23 cellular contexts compared by ENCODE assay signal in genomic region chr16:82965808-82966207, GRCh38.
DNase-seq lines count a peak whose midpoint lies in the region; ATAC-seq and TF ChIP-seq lines count a peak whose summit lies in the region.
"Had no signal": no experiment of that assay in that cellular context is flagged by ENCODE, and none has a peak within 500 bp of the region (broad histone marks: within the 10 kb centered on the region; RNA-seq: fewer than 3 reads in every experiment).

No MANE protein-coding gene starts in this region.

- H3K4me1 ChIP-seq in right cardiac atrium (ENCODE audit: control insufficient read depth, insufficient read depth, low read length): no peaks in the 10 kb centered on the region
- no peaks in the 10 kb centered on the region for H3K4me1 ChIP-seq in heart left ventricle
- no peaks in the 10 kb centered on the region for H3K4me1 ChIP-seq in psoas muscle
- H3K4me1 ChIP-seq: BE2C, BLaER1 had no signal

- H3K36me3 ChIP-seq in heart left ventricle (no peaks in the 10 kb centered on the region), psoas muscle (ENCODE audit: insufficient read depth in 1 of 2, low read depth in 1 of 2) (no peaks in the 10 kb centered on the region)
- H3K36me3 ChIP-seq: BE2C, BLaER1 had no signal

- peak; percentile 63 for ATAC-seq in Right ventricle myocardium inferior
- ATAC-seq in right cardiac atrium: no peak
- peak; percentile 67 to 84 (median 75) for ATAC-seq in heart left ventricle
- ATAC-seq in psoas muscle: peak; percentile 56 to 88 (median 69)
- ATAC-seq: GM12878 had no signal

- H3K27me3 ChIP-seq in right cardiac atrium (ENCODE audit: control insufficient read depth, insufficient read depth) (no peaks in the 10 kb centered on the region), heart left ventricle (no peaks in the 10 kb centered on the region), psoas muscle (ENCODE audit: insufficient read depth in 3 of 3, low read length in 2 of 3) (no peaks in the 10 kb centered on the region)
- H3K27me3 ChIP-seq: BE2C, BLaER1 had no signal

- no peaks in the 10 kb centered on the region for H3K9me3 ChIP-seq in right cardiac atrium (ENCODE audit: control insufficient read depth, low read length)
- H3K9me3 ChIP-seq in heart left ventricle: peaks cover 0 to 9% (median 0%) of the 10 kb centered on the region in 12 donors
- H3K9me3 ChIP-seq in psoas muscle: no peaks in the 10 kb centered on the region
- H3K9me3 ChIP-seq: BE2C, BLaER1 had no signal

- DNase-seq in Right ventricle myocardium inferior (ENCODE audit: missing footprints) (no peak), right cardiac atrium (no peak), heart left ventricle (no peak), cardiac septum (ENCODE audit: low spot score) (no peak), psoas muscle (no peak), NCI-H748 (lab: John Stamatoyannopoulos, UW; ENCODE audit: unreplicated experiment) (no peak)
- DNase-seq: 8988T; ACHN; BE2C; C1 segment of cervical spinal cord; CD4-positive, alpha-beta memory T cell; CD4-positive, CD25-positive, alpha-beta regulatory T cell; CD8-positive, alpha-beta memory T cell; COR-L47; DMS 273 treated with DMSO at 0.1 percent for 48 hours; DMS153; DMS53; DMS79; DND-41; EL; GDM1 had no signal

- TF ChIP-seq POLR2A in heart left ventricle (IDR thresholded peaks at IDR 0.05): no peak

- 82% methylated on average over 5 of the region's 5 CpGs for WGBS in right cardiac atrium
- WGBS in heart left ventricle, 4 donors: 75 to 81% (median 77%) methylated on average over 5 of the region's 5 CpGs
- 51 to 73% (median 60%) methylated on average over 5 of the region's 5 CpGs for WGBS in psoas muscle, 3 donors

- intact Hi-C loops in Right ventricle myocardium inferior (cut with DNase I) (no loop called here), right cardiac atrium (cut with DNase I) (no loop called here), heart left ventricle (cut with DNase I) (no loop called here), cardiac septum (cut with DNase I) (no loop called here), psoas muscle (cut with DNase I) (no loop called here)

- no peak overlapping the region for H3K4me3 ChIP-seq in right cardiac atrium (ENCODE audit: low read length)
- no peak overlapping the region for H3K4me3 ChIP-seq in heart left ventricle
- no peak overlapping the region for H3K4me3 ChIP-seq in psoas muscle
- H3K4me3 ChIP-seq: BLaER1, GM12878 had no signal

- no peak overlapping the region for H3K27ac ChIP-seq in right cardiac atrium (ENCODE audit: low read length)
- no peak overlapping the region for H3K27ac ChIP-seq in heart left ventricle
- no peak overlapping the region for H3K27ac ChIP-seq in psoas muscle
- H3K27ac ChIP-seq: BLaER1 had no signal

- TF ChIP-seq CTCF in heart left ventricle (IDR thresholded peaks at IDR 0.05) (no peak), psoas muscle (IDR thresholded peaks at IDR 0.05) (no peak)

Comparison
In these comparisons a context has a peak if more than half of its experiments do, and no peak if none do; other contexts are left out.
1. ATAC-seq: peak in Right ventricle myocardium inferior (single experiment), heart left ventricle (4 of 4) and psoas muscle (4 of 4); none in right cardiac atrium (0 of 2).